Comparison of ENCODE assay signal across 14 cellular contexts in the genomic region with DNA sequence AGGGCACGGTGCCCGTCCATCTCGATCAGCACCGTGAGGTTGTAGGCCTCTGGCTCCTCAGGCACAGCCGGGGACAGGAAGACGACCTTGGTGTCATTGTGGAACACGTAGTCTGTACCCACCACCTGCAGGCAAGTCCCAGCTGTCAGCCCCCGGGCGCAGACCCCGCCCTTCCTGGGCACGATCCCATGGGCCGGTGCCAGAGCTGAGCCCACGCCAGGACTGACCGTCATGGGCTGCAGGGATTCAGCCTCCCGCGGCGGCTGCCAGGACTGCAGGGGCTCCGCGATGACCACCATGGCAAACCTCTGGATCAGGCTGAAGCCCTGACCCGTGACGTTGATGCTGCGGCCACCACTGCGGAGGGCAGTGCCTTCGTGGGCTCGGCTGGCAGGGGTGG. TPM values are rescaled to one million over a fixed set of nuclear protein-coding genes. Genes with fewer than 3 reads are reported as not detected.
DNase-seq lines count a peak whose midpoint lies in the region; ATAC-seq and TF ChIP-seq lines count a peak whose summit lies in the region.
"Had no signal": no experiment of that assay in that cellular context is flagged by ENCODE, and none has a peak within 500 bp of the region (broad histone marks: within the 10 kb centered on the region; RNA-seq: fewer than 3 reads in every experiment).

No MANE protein-coding gene starts in this region.

- no peaks in the 10 kb centered on the region for H3K27me3 Mint-ChIP-seq in activated naive CD8-positive, alpha-beta T cell treated with anti-CD3 and anti-CD28 coated beads for 36 hours
- H3K27me3 Mint-ChIP-seq: activated naive CD8-positive, alpha-beta T cell treated with anti-CD3 and anti-CD28 coated beads, Interleukin-2, amount 50 U/mL, for 24 hours had no signal

- intact Hi-C loops in left lung (cut with DNase I) (no loop called here), vagina (cut with DNase I) (loop anchor here (5.0 kb wide), 1 partner anchor 60 kb away; the partner anchor contains the start of gene PPP6R2)

- no peak for TF ChIP-seq POLR2A in vagina (IDR thresholded peaks at IDR 0.05)

- no peak overlapping the region for H3K27ac Mint-ChIP-seq in activated naive CD8-positive, alpha-beta T cell treated with anti-CD3 and anti-CD28 coated beads for 36 hours
- H3K27ac Mint-ChIP-seq: activated naive CD8-positive, alpha-beta T cell treated with anti-CD3 and anti-CD28 coated beads, Interleukin-2, amount 50 U/mL, for 24 hours had no signal

- DNase-seq in DMS53 (lab: John Stamatoyannopoulos, UW) (peak; percentile 30), DMS53 treated with DMSO at 0.1 percent for 48 hours (lab: John Stamatoyannopoulos, UW; ENCODE audit: unreplicated experiment) (no peak), left lung (no peak), vagina (ENCODE audit: extremely low spot score in 2 of 2) (no peak), GDM1 (lab: John Stamatoyannopoulos, UW) (no peak)
- DNase-seq in activated naive CD8-positive, alpha-beta T cell treated with anti-CD3 and anti-CD28 coated beads for 36 hours, result no peak
- DNase-seq: activated naive CD8-positive, alpha-beta T cell treated with anti-CD3 and anti-CD28 coated beads, Interleukin-2, amount 50 U/mL, for 24 hours; COR-L47; NCI-H1092 treated with DMSO at 0.1 percent for 48 hours; NCI-H510A treated with DMSO at 0.1 percent for 48 hours; SIG-M5; stimulated activated CD4-positive, alpha-beta T cell treated with anti-CD3 and anti-CD28 coated beads, Interleukin-2, amount 100 ng/mL, for 24 hours; stimulated activated naive CD4-positive, alpha-beta T cell treated with Interleukin-2 at 50 U/mL for 16 hours had no signal

- H3K4me3 ChIP-seq in left lung, result no peak overlapping the region
- no peak overlapping the region for H3K4me3 ChIP-seq in vagina

- TF ChIP-seq CTCF in left lung (IDR thresholded peaks at IDR 0.05) (no peak), vagina (IDR thresholded peaks at IDR 0.05) (no peak)

- H3K4me1 ChIP-seq in left lung, result no peaks in the 10 kb centered on the region
- peaks cover 12% of the 10 kb centered on the region for H3K4me1 ChIP-seq in vagina

- peak; percentile 33 for ATAC-seq in left lung
- ATAC-seq: activated naive CD8-positive, alpha-beta T cell treated with anti-CD3 and anti-CD28 coated beads, Interleukin-2, amount 50 U/mL, for 24 hours had no signal

- H3K9me3 Mint-ChIP-seq in activated naive CD8-positive, alpha-beta T cell treated with anti-CD3 and anti-CD28 coated beads for 36 hours, result no peaks in the 10 kb centered on the region
- H3K9me3 Mint-ChIP-seq: activated naive CD8-positive, alpha-beta T cell treated with anti-CD3 and anti-CD28 coated beads, Interleukin-2, amount 50 U/mL, for 24 hours had no signal

- H3K27me3 ChIP-seq in left lung (no peaks in the 10 kb centered on the region), vagina (no peaks in the 10 kb centered on the region)

- no peaks in the 10 kb centered on the region for H3K4me1 Mint-ChIP-seq in activated naive CD8-positive, alpha-beta T cell treated with anti-CD3 and anti-CD28 coated beads for 36 hours
- H3K4me1 Mint-ChIP-seq: activated naive CD8-positive, alpha-beta T cell treated with anti-CD3 and anti-CD28 coated beads, Interleukin-2, amount 50 U/mL, for 24 hours had no signal

- H3K27ac ChIP-seq in left lung (peak overlapping the region in 1 of 2 donors; percentile 55), vagina (peak overlapping the region; percentile 65)
- H3K27ac ChIP-seq: 22Rv1 had no signal

- H3K36me3 ChIP-seq in left lung (peaks cover 11 to 95% of the 10 kb centered on the region in 2 donors), vagina (peaks cover 0 to 88% of the 10 kb centered on the region in 2 donors)

- H3K9me3 ChIP-seq in left lung (no peaks in the 10 kb centered on the region), vagina (no peaks in the 10 kb centered on the region)

- no peak overlapping the region for H3K4me3 Mint-ChIP-seq in activated naive CD8-positive, alpha-beta T cell treated with anti-CD3 and anti-CD28 coated beads for 36 hours
- H3K4me3 Mint-ChIP-seq: activated naive CD8-positive, alpha-beta T cell treated with anti-CD3 and anti-CD28 coated beads, Interleukin-2, amount 50 U/mL, for 24 hours had no signal

- H3K36me3 Mint-ChIP-seq in activated naive CD8-positive, alpha-beta T cell treated with anti-CD3 and anti-CD28 coated beads for 36 hours, result peaks cover 1% of the 10 kb centered on the region

RNA-seq across cellular contexts. Expression of gene MAPK11, which starts 11.8 kb away (rescaled TPM):
- total RNA-seq in left lung, result 10 to 100 TPM; 10.3 to 15.1 TPM
- 7.4 TPM for total RNA-seq in vagina
- total RNA-seq in activated naive CD8-positive, alpha-beta T cell treated with anti-CD3 and anti-CD28 coated beads for 36 hours, result 1 to 10 TPM; 3.2 to 3.3 TPM

RNA-seq across cellular contexts. Expression of gene MAPK12, which starts 20.5 kb away (rescaled TPM):
- total RNA-seq in left lung (10 to 100 TPM; 11.6 to 14.6 TPM), vagina (15.0 TPM)
- total RNA-seq in activated naive CD8-positive, alpha-beta T cell treated with anti-CD3 and anti-CD28 coated beads for 36 hours, result 1 to 10 TPM; 3.5 to 3.6 TPM

RNA-seq across cellular contexts. Expression of gene PLXNB2, which starts 25.5 kb away (rescaled TPM):
- 100 to 1,000 TPM; 237 to 391 TPM for total RNA-seq in left lung
- 180 TPM for total RNA-seq in vagina
- 10 to 100 TPM; 16.1 to 16.8 TPM for total RNA-seq in activated naive CD8-positive, alpha-beta T cell treated with anti-CD3 and anti-CD28 coated beads for 36 hours

RNA-seq across cellular contexts. Expression of gene HDAC10, which starts 30.9 kb away (rescaled TPM):
- 10 to 100 TPM; 39.1 to 42.2 TPM for total RNA-seq in left lung
- total RNA-seq in vagina, result 29.2 TPM
- total RNA-seq in activated naive CD8-positive, alpha-beta T cell treated with anti-CD3 and anti-CD28 coated beads for 36 hours, result 10 to 100 TPM; 37.3 to 42.3 TPM

RNA-seq across cellular contexts. Expression of gene TUBGCP6, which starts 37.1 kb away (rescaled TPM):
- 10 to 100 TPM; 40.8 to 41.3 TPM for total RNA-seq in left lung
- total RNA-seq in vagina, result 45.4 TPM
- 10 to 100 TPM; 38.7 to 41.7 TPM for total RNA-seq in activated naive CD8-positive, alpha-beta T cell treated with anti-CD3 and anti-CD28 coated beads for 36 hours

Comparison
In these comparisons a context has a peak if more than half of its experiments do, and no peak if none do; other contexts are left out.
1. RNA of gene PLXNB2, which starts 25.5 kb away (total RNA-seq): 237 to 391 TPM in left lung and 180 TPM in vagina (single experiment); 16.1 to 16.8 TPM in activated naive CD8-positive, alpha-beta T cell treated with anti-CD3 and anti-CD28 coated beads for 36 hours; every median in the first group is over 10 times any median in the second.